10 cellular contexts compared by ENCODE assay signal in the genomic region with DNA sequence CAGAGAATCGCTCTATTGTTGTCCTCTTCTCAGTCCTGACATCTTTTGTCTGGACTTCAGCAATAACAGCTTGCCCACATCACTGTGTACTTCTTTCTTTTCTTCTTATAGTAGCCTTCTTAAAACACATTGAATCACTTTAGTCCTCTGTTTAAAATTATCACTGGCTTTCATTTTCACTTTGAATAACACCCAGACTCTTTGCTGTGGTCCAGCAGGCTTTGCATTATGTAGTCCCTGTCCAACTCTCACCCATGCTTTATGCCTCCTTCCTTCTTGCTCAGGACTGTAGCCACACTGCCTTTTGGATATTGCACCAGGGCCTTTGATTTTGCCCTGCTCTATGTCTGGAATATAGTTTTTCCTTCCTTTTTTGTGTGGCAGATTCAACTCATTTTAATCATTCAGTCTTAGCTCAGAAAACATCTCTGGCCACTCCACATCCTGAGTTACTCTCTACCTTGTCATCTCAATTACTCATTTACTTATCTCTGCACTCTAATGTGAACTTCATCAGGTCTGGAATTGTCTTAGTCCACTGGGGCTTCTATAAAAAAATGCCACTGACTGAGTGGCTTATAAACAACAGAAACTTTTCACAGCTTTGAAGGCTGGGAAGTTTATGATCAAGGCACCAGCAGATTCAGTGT.
DNase-seq lines count a peak whose midpoint lies in the region; ATAC-seq and TF ChIP-seq lines count a peak whose summit lies in the region.
"Had no signal": no experiment of that assay in that cellular context is flagged by ENCODE, and none has a peak within 500 bp of the region (broad histone marks: within the 10 kb centered on the region; RNA-seq: fewer than 3 reads in every experiment).

No MANE protein-coding gene starts in this region.

- no peak for DNase-seq in effector memory CD8-positive, alpha-beta T cell
- no peak for DNase-seq in stimulated activated CD4-positive, alpha-beta T cell treated with anti-CD3 and anti-CD28 coated beads, Interleukin-15, amount 100 ng/mL, for 24 hours
- DNase-seq in tibial nerve (ENCODE audit: low spot score in 2 of 2) (no peak), NCI-H446 treated with DMSO at 0.1 percent for 48 hours (lab: John Stamatoyannopoulos, UW) (no peak)
- no peak for DNase-seq in stimulated activated CD4-positive, alpha-beta T cell treated with anti-CD3 and anti-CD28 coated beads, Interleukin-4, amount 100 ng/mL, for 4 hours
- DNase-seq: natural killer cell had no signal

- no peaks in the 10 kb centered on the region for H3K4me1 ChIP-seq in tibial nerve

- no peaks in the 10 kb centered on the region for H3K9me3 ChIP-seq in tibial nerve

- H3K4me3 Mint-ChIP-seq in effector memory CD8-positive, alpha-beta T cell = peak overlapping the region; percentile 39 to 52
- H3K4me3 Mint-ChIP-seq: brain, natural killer cell had no signal

- H3K36me3 Mint-ChIP-seq in effector memory CD8-positive, alpha-beta T cell (ENCODE audit: insufficient read depth) = no peaks in the 10 kb centered on the region
- H3K36me3 Mint-ChIP-seq: brain, natural killer cell had no signal

- no peaks in the 10 kb centered on the region for H3K36me3 ChIP-seq in tibial nerve

- H3K27me3 ChIP-seq in tibial nerve = no peaks in the 10 kb centered on the region

- H3K4me3 ChIP-seq in tibial nerve = no peak overlapping the region

- TF ChIP-seq EP300 in tibial nerve (IDR thresholded peaks at IDR 0.05) = no peak

- peak overlapping the region; percentile 21 to 72 for H3K27ac Mint-ChIP-seq in effector memory CD8-positive, alpha-beta T cell
- H3K27ac Mint-ChIP-seq: brain had no signal

- ATAC-seq in GM18517 (IDR thresholded peaks at IDR 0.05; ENCODE audit: unreplicated experiment) (peak; percentile 99), GM21528 (IDR thresholded peaks at IDR 0.05; ENCODE audit: low FRiP score, unreplicated experiment) (peak; percentile 99), HG03280 (IDR thresholded peaks at IDR 0.05; ENCODE audit: unreplicated experiment) (peak; percentile 99)
- peak; percentile 32 for ATAC-seq in effector memory CD8-positive, alpha-beta T cell (replicated peaks)

- H3K27ac ChIP-seq in tibial nerve = no peak overlapping the region

- peaks cover 0 to 4% of the 10 kb centered on the region in 2 donors for H3K27me3 Mint-ChIP-seq in effector memory CD8-positive, alpha-beta T cell

- WGBS in tibial nerve, 2 donors = 80 to 85% methylated on average over 1 of the region's 1 CpG

- no peaks in the 10 kb centered on the region for H3K9me3 Mint-ChIP-seq in effector memory CD8-positive, alpha-beta T cell
- H3K9me3 Mint-ChIP-seq: brain had no signal

- peaks cover 8 to 12% of the 10 kb centered on the region in 2 donors for H3K4me1 Mint-ChIP-seq in effector memory CD8-positive, alpha-beta T cell (ENCODE audit: low read depth in 2 of 2)

- TF ChIP-seq CTCF in tibial nerve (IDR thresholded peaks at IDR 0.05) = no peak

- TF ChIP-seq POLR2A in tibial nerve (IDR thresholded peaks at IDR 0.05) = no peak

Comparison
In these comparisons a context has a peak if more than half of its experiments do, and no peak if none do; other contexts are left out.
1. ATAC-seq: peak in every context shown above with its lines; median percentile 99 in GM18517; 99 in GM21528; 99 in HG03280; 32 in effector memory CD8-positive, alpha-beta T cell.